In genomic region chr11:128496684-128497056, GRCh38 we compare ENCODE assay signal across 8 cellular contexts.
A peak's percentile ranks its signal among the peaks of the same experiment; 100 is the strongest.
DNase-seq lines count a peak whose midpoint lies in the region; ATAC-seq and TF ChIP-seq lines count a peak whose summit lies in the region.

No MANE protein-coding gene starts in this region.

- no peak for TF ChIP-seq CTCF in DOHH2 (IDR thresholded peaks at IDR 0.05; ENCODE audit: low read depth, low read length, poor library complexity, severe bottlenecking)
- TF ChIP-seq CTCF in body of pancreas (IDR thresholded peaks at IDR 0.05) = no peak
- TF ChIP-seq CTCF in WERI-Rb-1 (IDR thresholded peaks at IDR 0.05; ENCODE audit: low read depth, low read length) = no peak

- no peaks in the 10 kb centered on the region for H3K27me3 Mint-ChIP-seq in naive thymus-derived CD8-positive, alpha-beta T cell

- peaks cover 13% of the 10 kb centered on the region for H3F3A ChIP-seq in DOHH2 (ENCODE audit: control insufficient read depth, insufficient read depth)

- H3K27ac ChIP-seq in DOHH2 (ENCODE audit: low read depth, low read length) = peak overlapping the region; percentile 36
- peak overlapping the region; percentile 9 to 68 (median 37) for H3K27ac ChIP-seq in body of pancreas
- no peak overlapping the region for H3K27ac ChIP-seq in WERI-Rb-1

- peak overlapping the region; percentile 62 for H3K4me2 ChIP-seq in DOHH2 (ENCODE audit: low read length)

- no peaks in the 10 kb centered on the region for H3K9me2 ChIP-seq in DOHH2 (replicated peaks; ENCODE audit: control insufficient read depth, low read length)

- WGBS in body of pancreas, 2 donors = 25 to 34% methylated on average over 4 of the region's 4 CpGs

- H3K4me1 ChIP-seq in DOHH2 (ENCODE audit: control insufficient read depth, low read length) (peaks cover 98% of the 10 kb centered on the region), body of pancreas (peaks cover 40% of the 10 kb centered on the region)

- H3K9me3 Mint-ChIP-seq in naive thymus-derived CD8-positive, alpha-beta T cell = no peaks in the 10 kb centered on the region

- peaks cover 77% of the 10 kb centered on the region for H4K20me1 ChIP-seq in DOHH2 (ENCODE audit: control insufficient read depth, insufficient read depth, low read depth, low read length)

- H3K9me3 ChIP-seq in DOHH2 (ENCODE audit: control insufficient read depth, insufficient read depth, low read length) (no peaks in the 10 kb centered on the region), body of pancreas (no peaks in the 10 kb centered on the region), WERI-Rb-1 (ENCODE audit: severe bottlenecking) (no peaks in the 10 kb centered on the region)

- peak overlapping the region; percentile 82 to 95 (median 89) for H3K4me3 Mint-ChIP-seq in naive thymus-derived CD8-positive, alpha-beta T cell

- peaks cover 100% of the 10 kb centered on the region for H3K79me2 ChIP-seq in DOHH2 (ENCODE audit: control insufficient read depth, low read length)

- ATAC-seq in HG03575 (IDR thresholded peaks at IDR 0.05; ENCODE audit: extremely low read depth, insufficient number of reproducible peaks, low FRiP score, unreplicated experiment) (peak; percentile 12), body of pancreas (peak; percentile 46), GM19328 (IDR thresholded peaks at IDR 0.05; ENCODE audit: unreplicated experiment) (no peak)
- ATAC-seq in naive thymus-derived CD8-positive, alpha-beta T cell = no peak

- no peak for TF ChIP-seq POLR2A in body of pancreas (IDR thresholded peaks at IDR 0.05)

- peaks cover 98% of the 10 kb centered on the region for H3K36me3 ChIP-seq in DOHH2 (ENCODE audit: control insufficient read depth, low read length)
- no peaks in the 10 kb centered on the region for H3K36me3 ChIP-seq in body of pancreas (replicated peaks in 1 of 2; ENCODE audit: insufficient read depth in 1 of 2, low read depth in 2 of 2)
- H3K36me3 ChIP-seq in WERI-Rb-1 = no peaks in the 10 kb centered on the region

- H3K4me3 ChIP-seq in DOHH2 (ENCODE audit: low read length) (peak overlapping the region; percentile 44), body of pancreas (no peak overlapping the region), WERI-Rb-1 (ENCODE audit: low read depth, low read length) (no peak overlapping the region)

- peaks cover 60 to 100% (median 97%) of the 10 kb centered on the region in 4 donors for H3K4me1 Mint-ChIP-seq in naive thymus-derived CD8-positive, alpha-beta T cell

- H3K27ac Mint-ChIP-seq in naive thymus-derived CD8-positive, alpha-beta T cell = peak overlapping the region; percentile 91 to 98 (median 96)

- no peak for DNase-seq in body of pancreas
- no peak for DNase-seq in naive thymus-derived CD8-positive, alpha-beta T cell
- no peak for DNase-seq in WERI-Rb-1
- no peak for DNase-seq in COLO668 (lab: John Stamatoyannopoulos, UW; ENCODE audit: unreplicated experiment)
- no peak for DNase-seq in anterior cingulate cortex (lab: John Stamatoyannopoulos, UW)

- peaks cover 5 to 90% (median 36%) of the 10 kb centered on the region in 3 donors for H3K36me3 Mint-ChIP-seq in naive thymus-derived CD8-positive, alpha-beta T cell

- H3K27me3 ChIP-seq in DOHH2 (ENCODE audit: control insufficient read depth, low read length) (no peaks in the 10 kb centered on the region), body of pancreas (no peaks in the 10 kb centered on the region), WERI-Rb-1 (ENCODE audit: insufficient read depth, low read depth, severe bottlenecking) (no peaks in the 10 kb centered on the region)

- POLR2A ChIA-PET in naive thymus-derived CD8-positive, alpha-beta T cell (lab: Charles Lee) = interaction anchor here (1.0 to 28.4 kb wide), 8 partner anchors 8 to 210 kb away, joined by 3 to 603 read pairs (median 49); no protein-coding TSS in a partner anchor

- intact Hi-C loops in body of pancreas (cut with DNase I) = no loop called here

Comparison
In these comparisons a context has a peak if more than half of its experiments do, and no peak if none do; other contexts are left out.
1. ATAC-seq: peak in HG03575 (single experiment) and body of pancreas (single experiment); none in naive thymus-derived CD8-positive, alpha-beta T cell (0 of 2) and GM19328 (single experiment).